ENCODE assay signal across 1 cellular context in genomic region chr2:240722796-240723735, GRCh38.
TF ChIP-seq lines count a peak whose summit lies in the region.

No MANE protein-coding gene starts in this region.

TF ChIP-seq in A549, 52 proteins besides CTCF, POLR2A, EP300 and RAD21 (continued from another document):
- TF ChIP-seq HES2 (IDR thresholded peaks at IDR 0.05) (no peak), EHF (CRISPR knock-in tag; IDR thresholded peaks at IDR 0.05) (no peak), SREBF2 (IDR thresholded peaks at IDR 0.05) (no peak), CHD2 (IDR thresholded peaks at IDR 0.05; ENCODE audit: low read length, partially characterized antibody) (no peak)
